2 cellular contexts compared by ENCODE assay signal in the genomic region with DNA sequence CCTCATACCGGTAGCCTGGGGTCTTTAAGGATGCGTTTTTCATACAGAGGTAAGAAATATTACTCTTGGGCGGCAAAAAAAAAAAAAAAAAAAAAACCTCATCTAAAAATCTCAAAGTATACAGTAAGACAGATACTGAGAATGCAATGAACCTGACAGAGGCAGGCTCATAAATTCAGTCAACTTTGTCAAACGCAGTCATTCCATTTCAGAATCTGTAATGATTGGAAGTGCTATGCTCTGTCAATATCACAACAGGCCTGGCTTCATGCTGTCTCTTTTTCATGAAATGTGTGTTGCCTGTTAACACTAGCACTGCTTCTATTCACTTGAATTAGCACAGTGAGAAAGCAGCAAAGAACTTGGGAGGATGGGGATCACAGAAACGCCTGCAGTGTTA.
TF ChIP-seq lines count a peak whose summit lies in the region.

No MANE protein-coding gene starts in this region.

TF ChIP-seq in IMR-90, 13 proteins besides CTCF, POLR2A, EP300 and RAD21 (continued from another document):
- TF ChIP-seq, protein P1, sequence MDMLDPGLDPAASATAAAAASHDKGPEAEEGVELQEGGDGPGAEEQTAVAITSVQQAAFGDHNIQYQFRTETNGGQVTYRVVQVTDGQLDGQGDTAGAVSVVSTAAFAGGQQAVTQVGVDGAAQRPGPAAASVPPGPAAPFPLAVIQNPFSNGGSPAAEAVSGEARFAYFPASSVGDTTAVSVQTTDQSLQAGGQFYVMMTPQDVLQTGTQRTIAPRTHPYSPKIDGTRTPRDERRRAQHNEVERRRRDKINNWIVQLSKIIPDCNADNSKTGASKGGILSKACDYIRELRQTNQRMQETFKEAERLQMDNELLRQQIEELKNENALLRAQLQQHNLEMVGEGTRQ (IDR thresholded peaks at IDR 0.05; ENCODE audit: low read depth, low read length) = no peak
- TF ChIP-seq BHLHE40 (IDR thresholded peaks at IDR 0.05; ENCODE audit: low read depth, low read length) = no peak
- no peak for TF ChIP-seq SMC3 (IDR thresholded peaks at IDR 0.05; ENCODE audit: low read depth, low read length)
- no peak for TF ChIP-seq RFX5 (IDR thresholded peaks at IDR 0.05; ENCODE audit: low read depth, low read length)
- no peak for TF ChIP-seq MAZ (IDR thresholded peaks at IDR 0.05; ENCODE audit: borderline replicate concordance, low read depth, low read length)
- no peak for TF ChIP-seq NFE2L2 (IDR thresholded peaks at IDR 0.05; ENCODE audit: low read depth, low read length)
- TF ChIP-seq MXI1 (IDR thresholded peaks at IDR 0.05; ENCODE audit: borderline replicate concordance, low read depth, low read length) = no peak
- TF ChIP-seq, protein P2, sequence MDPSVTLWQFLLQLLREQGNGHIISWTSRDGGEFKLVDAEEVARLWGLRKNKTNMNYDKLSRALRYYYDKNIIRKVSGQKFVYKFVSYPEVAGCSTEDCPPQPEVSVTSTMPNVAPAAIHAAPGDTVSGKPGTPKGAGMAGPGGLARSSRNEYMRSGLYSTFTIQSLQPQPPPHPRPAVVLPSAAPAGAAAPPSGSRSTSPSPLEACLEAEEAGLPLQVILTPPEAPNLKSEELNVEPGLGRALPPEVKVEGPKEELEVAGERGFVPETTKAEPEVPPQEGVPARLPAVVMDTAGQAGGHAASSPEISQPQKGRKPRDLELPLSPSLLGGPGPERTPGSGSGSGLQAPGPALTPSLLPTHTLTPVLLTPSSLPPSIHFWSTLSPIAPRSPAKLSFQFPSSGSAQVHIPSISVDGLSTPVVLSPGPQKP (IDR thresholded peaks at IDR 0.05; ENCODE audit: borderline replicate concordance, low read depth, low read length) = no peak

TF ChIP-seq in neural cell, 6 proteins besides CTCF, POLR2A, EP300 and RAD21 (continued from another document):
- TF ChIP-seq, protein P3, sequence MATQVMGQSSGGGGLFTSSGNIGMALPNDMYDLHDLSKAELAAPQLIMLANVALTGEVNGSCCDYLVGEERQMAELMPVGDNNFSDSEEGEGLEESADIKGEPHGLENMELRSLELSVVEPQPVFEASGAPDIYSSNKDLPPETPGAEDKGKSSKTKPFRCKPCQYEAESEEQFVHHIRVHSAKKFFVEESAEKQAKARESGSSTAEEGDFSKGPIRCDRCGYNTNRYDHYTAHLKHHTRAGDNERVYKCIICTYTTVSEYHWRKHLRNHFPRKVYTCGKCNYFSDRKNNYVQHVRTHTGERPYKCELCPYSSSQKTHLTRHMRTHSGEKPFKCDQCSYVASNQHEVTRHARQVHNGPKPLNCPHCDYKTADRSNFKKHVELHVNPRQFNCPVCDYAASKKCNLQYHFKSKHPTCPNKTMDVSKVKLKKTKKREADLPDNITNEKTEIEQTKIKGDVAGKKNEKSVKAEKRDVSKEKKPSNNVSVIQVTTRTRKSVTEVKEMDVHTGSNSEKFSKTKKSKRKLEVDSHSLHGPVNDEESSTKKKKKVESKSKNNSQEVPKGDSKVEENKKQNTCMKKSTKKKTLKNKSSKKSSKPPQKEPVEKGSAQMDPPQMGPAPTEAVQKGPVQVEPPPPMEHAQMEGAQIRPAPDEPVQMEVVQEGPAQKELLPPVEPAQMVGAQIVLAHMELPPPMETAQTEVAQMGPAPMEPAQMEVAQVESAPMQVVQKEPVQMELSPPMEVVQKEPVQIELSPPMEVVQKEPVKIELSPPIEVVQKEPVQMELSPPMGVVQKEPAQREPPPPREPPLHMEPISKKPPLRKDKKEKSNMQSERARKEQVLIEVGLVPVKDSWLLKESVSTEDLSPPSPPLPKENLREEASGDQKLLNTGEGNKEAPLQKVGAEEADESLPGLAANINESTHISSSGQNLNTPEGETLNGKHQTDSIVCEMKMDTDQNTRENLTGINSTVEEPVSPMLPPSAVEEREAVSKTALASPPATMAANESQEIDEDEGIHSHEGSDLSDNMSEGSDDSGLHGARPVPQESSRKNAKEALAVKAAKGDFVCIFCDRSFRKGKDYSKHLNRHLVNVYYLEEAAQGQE (IDR thresholded peaks at IDR 0.05; ENCODE audit: borderline replicate concordance) = peak; percentile 41
- TF ChIP-seq MXI1 (conservative IDR thresholded peaks at IDR 0.05; ENCODE audit: poor library complexity, severe bottlenecking) = no peak
